In genomic region chr21:35028451-35028757, GRCh38 we compare ENCODE assay signal across 20 cellular contexts. TPM values are rescaled to one million over a fixed set of nuclear protein-coding genes. Genes with fewer than 3 reads are reported as not detected.
DNase-seq lines count a peak whose midpoint lies in the region; ATAC-seq and TF ChIP-seq lines count a peak whose summit lies in the region.
"Had no signal": no experiment of that assay in that cellular context is flagged by ENCODE, and none has a peak within 500 bp of the region (broad histone marks: within the 10 kb centered on the region; RNA-seq: fewer than 3 reads in every experiment).

No MANE protein-coding gene starts in this region.

- H4K12ac ChIP-seq in trophoblast cell (ENCODE audit: low read depth, low read length) = no peak overlapping the region

- no peak overlapping the region for H3K4ac ChIP-seq in trophoblast cell (ENCODE audit: low read depth, low read length)

- no peaks in the 10 kb centered on the region for H3K9me3 Mint-ChIP-seq in T-helper 2 cell treated with Interferon-gamma antibody and Interleukin-4, amounts not matched to agents 5 μg/mL and 100 μg/mL, for 36 hours
- H3K9me3 Mint-ChIP-seq in HFFc6 (no peaks in the 10 kb centered on the region), natural killer cell (peaks cover 0 to 3% of the 10 kb centered on the region in 2 donors)
- no peaks in the 10 kb centered on the region for H3K9me3 Mint-ChIP-seq in activated CD8-positive, alpha-beta T cell treated with anti-CD3 and anti-CD28 coated beads, Interleukin-2, amount 10 ng/mL, durations not matched to agents 7 days and 5 days (ENCODE audit: insufficient read depth)

- no peak overlapping the region for H3K23ac ChIP-seq in trophoblast cell (ENCODE audit: low read length)

- CTCF ChIA-PET in activated CD8-positive, alpha-beta T cell treated with anti-CD3 and anti-CD28 coated beads, Interleukin-2, amount 10 ng/mL, durations not matched to agents 7 days and 5 days (lab: Charles Lee) = interaction anchor here (1.0 to 5.5 kb wide), 8 partner anchors 10 to 371 kb away, joined by 3 to 39 read pairs (median 5); no protein-coding TSS in a partner anchor

- peaks cover 0 to 4% of the 10 kb centered on the region in 2 experiments for H3K4me1 ChIP-seq in trophoblast cell (ENCODE audit: control insufficient read depth in 1 of 2, insufficient read depth in 2 of 2, low read length in 2 of 2)
- H3K4me1 ChIP-seq: parathyroid adenoma had no signal

- intact Hi-C loops in natural killer cell (cut with micrococcal nuclease) = no loop called here

- H3K4me3 ChIP-seq in trophoblast cell (ENCODE audit: low read depth, low read length) = no peak overlapping the region
- H3K4me3 ChIP-seq: esophagus muscularis mucosa, skin epidermis, stomach had no signal

- POLR2A ChIA-PET in activated CD8-positive, alpha-beta T cell treated with anti-CD3 and anti-CD28 coated beads, Interleukin-2, amount 10 ng/mL, durations not matched to agents 7 days and 5 days (lab: Charles Lee) = interaction anchor here (0.7 to 2.4 kb wide), 6 partner anchors 10 to 78 kb away, joined by 3 to 18 read pairs (median 4); no protein-coding TSS in a partner anchor

- no peaks in the 10 kb centered on the region for H3K9me3 ChIP-seq in trophoblast cell (ENCODE audit: insufficient read depth, low read depth, low read length)
- H3K9me3 ChIP-seq: stomach had no signal

- no peak overlapping the region for H3K18ac ChIP-seq in trophoblast cell (ENCODE audit: low read length)

- H3K14ac ChIP-seq in trophoblast cell (ENCODE audit: low read length) = no peak overlapping the region

- no peak for ATAC-seq in activated CD8-positive, alpha-beta T cell treated with anti-CD3 and anti-CD28 coated beads, Interleukin-2, amount 10 ng/mL, durations not matched to agents 7 days and 5 days
- ATAC-seq in natural killer cell (no peak), GM18502 (IDR thresholded peaks at IDR 0.05; ENCODE audit: poor library complexity, unreplicated experiment) (no peak)
- ATAC-seq: left cardiac atrium, WTC11 had no signal

- H3K36me3 ChIP-seq in trophoblast cell (ENCODE audit: control insufficient read depth in 1 of 2, insufficient read depth in 2 of 2, low read length in 2 of 2) = no peaks in the 10 kb centered on the region
- H3K36me3 ChIP-seq: esophagus muscularis mucosa, stomach had no signal

- H2BK120ac ChIP-seq in trophoblast cell (ENCODE audit: insufficient read depth, low read length, poor library complexity) = no peak overlapping the region

- H3K27me3 Mint-ChIP-seq in T-helper 2 cell treated with Interferon-gamma antibody and Interleukin-4, amounts not matched to agents 5 μg/mL and 100 μg/mL, for 36 hours (ENCODE audit: low read depth) = no peaks in the 10 kb centered on the region
- 0 out of 2 replicates have a peak, but pooled peaks cover 2% of the 10 kb centered on the region for H3K27me3 Mint-ChIP-seq in HFFc6 (ENCODE audit: insufficient read depth)
- H3K27me3 Mint-ChIP-seq in activated CD8-positive, alpha-beta T cell treated with anti-CD3 and anti-CD28 coated beads, Interleukin-2, amount 10 ng/mL, durations not matched to agents 7 days and 5 days (ENCODE audit: low read depth) = peaks cover 7% of the 10 kb centered on the region
- no peaks in the 10 kb centered on the region for H3K27me3 Mint-ChIP-seq in natural killer cell (ENCODE audit: low read depth in 2 of 2)

- no peak overlapping the region for H2BK5ac ChIP-seq in trophoblast cell (ENCODE audit: low read depth, low read length, poor library complexity)

- H3K79me2 ChIP-seq in trophoblast cell (ENCODE audit: control insufficient read depth, insufficient read depth, low read length, poor library complexity) = no peaks in the 10 kb centered on the region
- H3K79me2 ChIP-seq: parathyroid adenoma had no signal

- peak overlapping the region; percentile 100 for H3K27ac Mint-ChIP-seq in T-helper 2 cell treated with Interferon-gamma antibody and Interleukin-4, amounts not matched to agents 5 μg/mL and 100 μg/mL, for 36 hours
- peak overlapping the region; percentile 51; the same call in 1 of the 2 replicates for H3K27ac Mint-ChIP-seq in HFFc6
- peak overlapping the region; percentile 99 for H3K27ac Mint-ChIP-seq in activated CD8-positive, alpha-beta T cell treated with anti-CD3 and anti-CD28 coated beads, Interleukin-2, amount 10 ng/mL, durations not matched to agents 7 days and 5 days
- H3K27ac Mint-ChIP-seq in natural killer cell = peak overlapping the region; percentile 97 to 98
- H3K27ac Mint-ChIP-seq: brain, WTC11 had no signal

- H4K91ac ChIP-seq in trophoblast cell (ENCODE audit: low read depth, low read length) = no peak overlapping the region

- H3K27ac ChIP-seq in trophoblast cell (ENCODE audit: low read depth, low read length) = no peak overlapping the region
- H3K27ac ChIP-seq: esophagus muscularis mucosa, parathyroid adenoma had no signal

- H3K4me3 Mint-ChIP-seq in T-helper 2 cell treated with Interferon-gamma antibody and Interleukin-4, amounts not matched to agents 5 μg/mL and 100 μg/mL, for 36 hours = peak overlapping the region; percentile 83
- H3K4me3 Mint-ChIP-seq in HFFc6 (no peak overlapping the region), natural killer cell (peak overlapping the region; percentile 89)
- H3K4me3 Mint-ChIP-seq in activated CD8-positive, alpha-beta T cell treated with anti-CD3 and anti-CD28 coated beads, Interleukin-2, amount 10 ng/mL, durations not matched to agents 7 days and 5 days = no peak overlapping the region
- H3K4me3 Mint-ChIP-seq: brain, WTC11 had no signal

- no peak for DNase-seq in T-helper 2 cell treated with Interferon-gamma antibody and Interleukin-4, amounts not matched to agents 5 μg/mL and 100 μg/mL, for 36 hours (ENCODE audit: low spot score)
- DNase-seq in T-helper 2 cell (no peak), HFFc6 (no peak), natural killer cell (no peak), NCI-H2081 treated with DMSO at 0.1 percent for 48 hours (lab: John Stamatoyannopoulos, UW) (no peak), trophoblast cell (no peak)
- no peak for DNase-seq in activated CD8-positive, alpha-beta T cell treated with anti-CD3 and anti-CD28 coated beads, Interleukin-2, amount 10 ng/mL, durations not matched to agents 7 days and 5 days
- DNase-seq: 8988T, dermis blood vessel endothelial cell, head of caudate nucleus, left cardiac atrium, NCI-H1694 treated with DMSO at 0.1 percent for 48 hours, NCI-H510A treated with DMSO at 0.1 percent for 48 hours, stomach had no signal

- no peak overlapping the region for H2AFZ ChIP-seq in trophoblast cell (ENCODE audit: insufficient read depth, low read length, poor library complexity)
- H2AFZ ChIP-seq: parathyroid adenoma had no signal

- TF ChIP-seq CTCF in HFFc6 (IDR thresholded peaks at IDR 0.05) (no peak), natural killer cell (IDR thresholded peaks at IDR 0.05) (no peak)

- H3K27me3 ChIP-seq in trophoblast cell (ENCODE audit: insufficient read depth, low read length) = peaks cover 3% of the 10 kb centered on the region
- H3K27me3 ChIP-seq: stomach had no signal

- H3K4me1 Mint-ChIP-seq in T-helper 2 cell treated with Interferon-gamma antibody and Interleukin-4, amounts not matched to agents 5 μg/mL and 100 μg/mL, for 36 hours (ENCODE audit: low read depth) = peaks cover 85% of the 10 kb centered on the region
- peaks cover 53% of the 10 kb centered on the region for H3K4me1 Mint-ChIP-seq in HFFc6 (ENCODE audit: low read depth)
- peaks cover 62% of the 10 kb centered on the region for H3K4me1 Mint-ChIP-seq in activated CD8-positive, alpha-beta T cell treated with anti-CD3 and anti-CD28 coated beads, Interleukin-2, amount 10 ng/mL, durations not matched to agents 7 days and 5 days (ENCODE audit: low read depth)
- peaks cover 83 to 93% of the 10 kb centered on the region in 2 donors for H3K4me1 Mint-ChIP-seq in natural killer cell

- H3K36me3 Mint-ChIP-seq in T-helper 2 cell treated with Interferon-gamma antibody and Interleukin-4, amounts not matched to agents 5 μg/mL and 100 μg/mL, for 36 hours (ENCODE audit: low read depth) = peaks cover 59% of the 10 kb centered on the region
- peaks cover 46% of the 10 kb centered on the region for H3K36me3 Mint-ChIP-seq in HFFc6 (ENCODE audit: low read depth)
- H3K36me3 Mint-ChIP-seq in activated CD8-positive, alpha-beta T cell treated with anti-CD3 and anti-CD28 coated beads, Interleukin-2, amount 10 ng/mL, durations not matched to agents 7 days and 5 days (ENCODE audit: low read depth) = peaks cover 18% of the 10 kb centered on the region
- H3K36me3 Mint-ChIP-seq in natural killer cell = no peaks in the 10 kb centered on the region
- H3K36me3 Mint-ChIP-seq: brain, WTC11 had no signal

- H2AK5ac ChIP-seq in trophoblast cell (ENCODE audit: low read length) = no peak overlapping the region

- no peak overlapping the region for H4K8ac ChIP-seq in trophoblast cell (ENCODE audit: low read depth, low read length)

- no peak overlapping the region for H3K9ac ChIP-seq in trophoblast cell (ENCODE audit: low read length)
- H3K9ac ChIP-seq: parathyroid adenoma had no signal

- peaks cover 1% of the 10 kb centered on the region for H3K79me1 ChIP-seq in trophoblast cell (ENCODE audit: low read length)

- no peak overlapping the region for H3K4me2 ChIP-seq in trophoblast cell (ENCODE audit: low read length)

- no CpG with 5 or more reads among the region's 3 CpGs for whole genome bisulfite sequencing in trophoblast cell (ENCODE audit: extremely low coverage, insufficient coverage, insufficient read length)

- H2BK12ac ChIP-seq in trophoblast cell (ENCODE audit: low read length) = no peak overlapping the region

RNA-seq across cellular contexts. Expression of gene RUNX1, which starts 20.7 kb away (rescaled TPM):
- 10 to 100 TPM; 57.4 to 78.9 (median 61.3) TPM for total RNA-seq in HFFc6 (2021; fragmentation: NEBNext Ultra II Directional; extraction: Animal tissue kit (Norgen Biotek cat#: 25700))
- 10 to 100 TPM; 10.4 to 10.6 TPM for total RNA-seq in activated CD8-positive, alpha-beta T cell treated with anti-CD3 and anti-CD28 coated beads, Interleukin-2, amount 10 ng/mL, durations not matched to agents 7 days and 5 days
- total RNA-seq in natural killer cell = 100 to 1,000 TPM in 1 of 3 donors, 10 to 100 TPM in 2; 62.1 to 171 (median 98.2) TPM
- 64.0 and 64.4 TPM in 2 replicates for polyA plus RNA-seq in trophoblast cell (2013)

Comparison
In these comparisons a context has a peak if more than half of its experiments do, and no peak if none do; other contexts are left out.
1. H3K4me3 Mint-ChIP-seq: peak in T-helper 2 cell treated with Interferon-gamma antibody and Interleukin-4, amounts not matched to agents 5 μg/mL and 100 μg/mL, for 36 hours (single experiment) and natural killer cell (single experiment); none in HFFc6 (single experiment) and activated CD8-positive, alpha-beta T cell treated with anti-CD3 and anti-CD28 coated beads, Interleukin-2, amount 10 ng/mL, durations not matched to agents 7 days and 5 days (single experiment).
2. RNA of gene RUNX1, which starts 20.7 kb away (total RNA-seq): 62.1 to 171 TPM in natural killer cell and 57.4 to 78.9 TPM in HFFc6; 10.4 to 10.6 TPM in activated CD8-positive, alpha-beta T cell treated with anti-CD3 and anti-CD28 coated beads, Interleukin-2, amount 10 ng/mL, durations not matched to agents 7 days and 5 days; every median in the first group is over 4 times any median in the second.
3. Peak in every context shown above with its lines, with median percentiles within 50 percentile points of each other: H3K27ac Mint-ChIP-seq.